In genomic region chr3:19234157-19234784, GRCh38 we compare ENCODE assay signal across 6 cellular contexts.
DNase-seq lines count a peak whose midpoint lies in the region; ATAC-seq and TF ChIP-seq lines count a peak whose summit lies in the region.
"Not testable (repeated sequence)": the region's sequence is repeated elsewhere in the genome, so short reads cannot be mapped to it uniquely, and the experiment has no call there.

No MANE protein-coding gene starts in this region.

- not testable (repeated sequence) for H3K4ac ChIP-seq in neuronal stem cell (ENCODE audit: low read length)

- H3K4me1 Mint-ChIP-seq in WTC11; stimulated activated naive CD8-positive, alpha-beta T cell treated with anti-CD3 and anti-CD28 coated beads, Interleukin-15, amount 100 ng/mL, for 72 hours: not testable (repeated sequence)

- H2BK5ac ChIP-seq in neuronal stem cell (ENCODE audit: low read length) = not testable (repeated sequence)

- not testable (repeated sequence) for H3K27ac Mint-ChIP-seq in WTC11; stimulated activated naive CD8-positive, alpha-beta T cell treated with anti-CD3 and anti-CD28 coated beads, Interleukin-15, amount 100 ng/mL, for 72 hours

- not testable (repeated sequence) for H3K4me1 ChIP-seq in BE2C; right cardiac atrium (ENCODE audit: control insufficient read depth, insufficient read depth, low read length); neuronal stem cell (ENCODE audit: control insufficient read depth in 2 of 2, insufficient read depth in 1 of 2, low read depth in 1 of 2, low read length in 2 of 2)

- H2BK12ac ChIP-seq in neuronal stem cell (ENCODE audit: low read length) = not testable (repeated sequence)

- H3K9me3 ChIP-seq in BE2C; right cardiac atrium (ENCODE audit: control insufficient read depth, low read length); neuronal stem cell (replicated peaks in 1 of 2; ENCODE audit: control insufficient read depth in 2 of 2, insufficient read depth in 1 of 2, low read depth in 1 of 2, low read length in 2 of 2): not testable (repeated sequence)

- not testable (repeated sequence) for H2BK120ac ChIP-seq in neuronal stem cell (ENCODE audit: low read depth, low read length)

- not testable (repeated sequence) for H3K36me3 ChIP-seq in BE2C; H7 (replicated peaks; ENCODE audit: control insufficient read depth, insufficient read depth, low read length); neuronal stem cell (replicated peaks in 1 of 2; ENCODE audit: control insufficient read depth in 2 of 2, insufficient read depth in 2 of 2, low read length in 2 of 2)

- not testable (repeated sequence) for H3K27ac ChIP-seq in right cardiac atrium (ENCODE audit: low read length); neuronal stem cell (replicated peaks; ENCODE audit: low read length)

- ATAC-seq in WTC11 = peak; percentile 67
- not testable (repeated sequence) for ATAC-seq in right cardiac atrium
- peak; percentile 54 for ATAC-seq in stimulated activated naive CD8-positive, alpha-beta T cell treated with anti-CD3 and anti-CD28 coated beads, Interleukin-15, amount 100 ng/mL, for 72 hours

- POLR2A ChIA-PET in WTC11 (lab: Charles Lee) = not testable (repeated sequence)

- not testable (repeated sequence) for H3K4me2 ChIP-seq in neuronal stem cell (ENCODE audit: insufficient read depth, low read length, poor library complexity, severe bottlenecking)

- H2AK5ac ChIP-seq in neuronal stem cell (ENCODE audit: low read depth, low read length) = not testable (repeated sequence)

- not testable (repeated sequence) for H3K4me3 Mint-ChIP-seq in WTC11; stimulated activated naive CD8-positive, alpha-beta T cell treated with anti-CD3 and anti-CD28 coated beads, Interleukin-15, amount 100 ng/mL, for 72 hours

- DNase-seq in BE2C (peak; percentile 10), H7 (peak; percentile 23), WTC11 (ENCODE audit: low spot score) (peak; percentile 19), right cardiac atrium (peak in 2 of 3 donors; percentile 27 to 36)
- not testable (repeated sequence) for DNase-seq in neuronal stem cell (ENCODE audit: low spot score); stimulated activated naive CD8-positive, alpha-beta T cell treated with anti-CD3 and anti-CD28 coated beads, Interleukin-15, amount 100 ng/mL, for 72 hours

- CTCF ChIA-PET in WTC11 (lab: Charles Lee) = interaction anchor here (1.3 kb wide), 1 partner anchor 84 kb away, joined by 3 read pairs; no protein-coding TSS in a partner anchor

- TF ChIP-seq CTCF in BE2C (IDR thresholded peaks at IDR 0.05; ENCODE audit: low read depth, low read length); WTC11 (IDR thresholded peaks at IDR 0.05): not testable (repeated sequence)

- peak overlapping the region; percentile 48 for H3K18ac ChIP-seq in neuronal stem cell (ENCODE audit: low read length)

- H3K27me3 Mint-ChIP-seq in WTC11 (ENCODE audit: low read depth); stimulated activated naive CD8-positive, alpha-beta T cell treated with anti-CD3 and anti-CD28 coated beads, Interleukin-15, amount 100 ng/mL, for 72 hours: not testable (repeated sequence)

- H3K9me3 Mint-ChIP-seq in WTC11; stimulated activated naive CD8-positive, alpha-beta T cell treated with anti-CD3 and anti-CD28 coated beads, Interleukin-15, amount 100 ng/mL, for 72 hours: not testable (repeated sequence)

- not testable (repeated sequence) for H2BK15ac ChIP-seq in neuronal stem cell (ENCODE audit: low read length)

- H2AFZ ChIP-seq in neuronal stem cell (ENCODE audit: low read length) = not testable (repeated sequence)

- 93% methylated on average over 47 of the region's 47 CpGs for WGBS in right cardiac atrium
- WGBS in neuronal stem cell (ENCODE audit: extremely low coverage in 2 of 2, insufficient read length in 2 of 2, insufficient replicate concordance in 1 of 2), 2 donors = no CpG with 5 or more reads among the region's 47 CpGs

- H3K23ac ChIP-seq in neuronal stem cell (ENCODE audit: low read depth, low read length, poor library complexity) = peak overlapping the region; percentile 80

- peak overlapping the region; percentile 43 for H3K4me3 ChIP-seq in BE2C (ENCODE audit: low read depth, low read length)
- H3K4me3 ChIP-seq in H7 (ENCODE audit: insufficient read depth, low read depth, low read length); right cardiac atrium (ENCODE audit: low read length); neuronal stem cell (ENCODE audit: low read length in 2 of 2): not testable (repeated sequence)

- H3K27me3 ChIP-seq in BE2C; H7 (ENCODE audit: control insufficient read depth, insufficient read depth, low read length); right cardiac atrium (ENCODE audit: control insufficient read depth, insufficient read depth); neuronal stem cell (ENCODE audit: control insufficient read depth in 3 of 3, insufficient read depth in 3 of 3, low read depth in 1 of 3, low read length in 3 of 3): not testable (repeated sequence)

- not testable (repeated sequence) for H4K91ac ChIP-seq in neuronal stem cell (ENCODE audit: low read depth, low read length, poor library complexity)

- not testable (repeated sequence) for H3K9ac ChIP-seq in neuronal stem cell (ENCODE audit: low read depth, low read length, poor library complexity)

- intact Hi-C loops in right cardiac atrium (cut with DNase I) = not testable (repeated sequence)

- H3K36me3 Mint-ChIP-seq in WTC11 = not testable (repeated sequence)

- not testable (repeated sequence) for H3K14ac ChIP-seq in neuronal stem cell (ENCODE audit: low read length)

- H4K8ac ChIP-seq in neuronal stem cell (ENCODE audit: low read depth, low read length) = peak overlapping the region; percentile 23

- not testable (repeated sequence) for H3K79me1 ChIP-seq in neuronal stem cell (ENCODE audit: low read depth, low read length)

TF ChIP-seq in WTC11, 78 proteins besides CTCF, POLR2A, EP300 and RAD21:
- TF ChIP-seq, protein P1, sequence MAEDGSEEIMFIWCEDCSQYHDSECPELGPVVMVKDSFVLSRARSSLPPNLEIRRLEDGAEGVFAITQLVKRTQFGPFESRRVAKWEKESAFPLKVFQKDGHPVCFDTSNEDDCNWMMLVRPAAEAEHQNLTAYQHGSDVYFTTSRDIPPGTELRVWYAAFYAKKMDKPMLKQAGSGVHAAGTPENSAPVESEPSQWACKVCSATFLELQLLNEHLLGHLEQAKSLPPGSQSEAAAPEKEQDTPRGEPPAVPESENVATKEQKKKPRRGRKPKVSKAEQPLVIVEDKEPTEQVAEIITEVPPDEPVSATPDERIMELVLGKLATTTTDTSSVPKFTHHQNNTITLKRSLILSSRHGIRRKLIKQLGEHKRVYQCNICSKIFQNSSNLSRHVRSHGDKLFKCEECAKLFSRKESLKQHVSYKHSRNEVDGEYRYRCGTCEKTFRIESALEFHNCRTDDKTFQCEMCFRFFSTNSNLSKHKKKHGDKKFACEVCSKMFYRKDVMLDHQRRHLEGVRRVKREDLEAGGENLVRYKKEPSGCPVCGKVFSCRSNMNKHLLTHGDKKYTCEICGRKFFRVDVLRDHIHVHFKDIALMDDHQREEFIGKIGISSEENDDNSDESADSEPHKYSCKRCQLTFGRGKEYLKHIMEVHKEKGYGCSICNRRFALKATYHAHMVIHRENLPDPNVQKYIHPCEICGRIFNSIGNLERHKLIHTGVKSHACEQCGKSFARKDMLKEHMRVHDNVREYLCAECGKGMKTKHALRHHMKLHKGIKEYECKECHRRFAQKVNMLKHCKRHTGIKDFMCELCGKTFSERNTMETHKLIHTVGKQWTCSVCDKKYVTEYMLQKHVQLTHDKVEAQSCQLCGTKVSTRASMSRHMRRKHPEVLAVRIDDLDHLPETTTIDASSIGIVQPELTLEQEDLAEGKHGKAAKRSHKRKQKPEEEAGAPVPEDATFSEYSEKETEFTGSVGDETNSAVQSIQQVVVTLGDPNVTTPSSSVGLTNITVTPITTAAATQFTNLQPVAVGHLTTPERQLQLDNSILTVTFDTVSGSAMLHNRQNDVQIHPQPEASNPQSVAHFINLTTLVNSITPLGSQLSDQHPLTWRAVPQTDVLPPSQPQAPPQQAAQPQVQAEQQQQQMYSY (CRISPR knock-in tag; IDR thresholded peaks at IDR 0.05) = peak; percentile 57
